8 cellular contexts compared by ENCODE assay signal in genomic region chr7:7103343-7104313, GRCh38.
DNase-seq lines count a peak whose midpoint lies in the region; ATAC-seq and TF ChIP-seq lines count a peak whose summit lies in the region.

No MANE protein-coding gene starts in this region.

- ATAC-seq in GM18867 (IDR thresholded peaks at IDR 0.05; ENCODE audit: unreplicated experiment): peak; percentile 69
- ATAC-seq in T-cell (replicated peaks in 1 of 4): peak; percentile 70 to 86 (median 76)
- no peak for ATAC-seq in HG02870 (IDR thresholded peaks at IDR 0.05; ENCODE audit: unreplicated experiment)

- CTCF ChIA-PET in T-cell (lab: Charles Lee): interaction anchor here (0.6 to 2.0 kb wide), 41 partner anchors 8 to 1192 kb away, joined by 3 to 33 read pairs (median 4); partner anchors contain the start of genes C1GALT1 (in 2 of the 2) and COL28A1 (in 1 of the 2)

- peak overlapping the region in 1 of 2 donors; percentile 34 for H3K27ac Mint-ChIP-seq in T-cell
- H3K27ac Mint-ChIP-seq in osteocyte (ENCODE audit: unreplicated experiment): no peak overlapping the region

- H3K36me3 Mint-ChIP-seq in T-cell (peaks cover 1% of the 10 kb centered on the region), osteocyte (ENCODE audit: unreplicated experiment) (no peaks in the 10 kb centered on the region)

- H3K4me3 ChIP-seq in fibroblast of the aortic adventitia (ENCODE audit: low read depth, low read length): no peak overlapping the region

- peak in 2 of 3 experiments; percentile 61 to 72 for DNase-seq in NCI-H1417 (lab: John Stamatoyannopoulos, UW)
- DNase-seq in T-cell: peak in 5 of 34 experiments; percentile 4 to 13 (median 5)
- peak; percentile 91 for DNase-seq in fibroblast of the aortic adventitia (ENCODE audit: low read depth)
- DNase-seq in osteocyte (ENCODE audit: extremely low spot score, unreplicated experiment): no peak
- DNase-seq in activated T-cell treated with anti-CD3 and anti-CD28 coated beads, Interleukin-2, amount 50 U/mL, for 48 hours: no peak

- H3K9me3 Mint-ChIP-seq in T-cell (peaks cover 0 to 2% (median under 1%) of the 10 kb centered on the region in 3 donors), osteocyte (ENCODE audit: unreplicated experiment) (no peaks in the 10 kb centered on the region)

- POLR2A ChIA-PET in T-cell (lab: Charles Lee): interaction anchor here (0.6 to 1.3 kb wide), 4 partner anchors 13 to 446 kb away, joined by 3 to 7 read pairs (median 4); partner anchors contain the start of gene C1GALT1 (in 1 of the 2)

- H3K4me3 Mint-ChIP-seq in T-cell: no peak overlapping the region
- no peak overlapping the region for H3K4me3 Mint-ChIP-seq in osteocyte (ENCODE audit: unreplicated experiment)

- TF ChIP-seq CTCF in C4-2B (conservative IDR thresholded peaks at IDR 0.05): peak; percentile 78
- TF ChIP-seq CTCF in fibroblast of the aortic adventitia (IDR thresholded peaks at IDR 0.05; ENCODE audit: insufficient read depth, low read length): peak; percentile 57
- TF ChIP-seq CTCF in osteocyte (IDR thresholded peaks at IDR 0.05): peak; percentile 80

- H3K4me1 Mint-ChIP-seq in T-cell: peaks cover 22 to 27% (median 25%) of the 10 kb centered on the region in 3 donors
- peaks cover 24% of the 10 kb centered on the region for H3K4me1 Mint-ChIP-seq in osteocyte (ENCODE audit: unreplicated experiment)

- H3K27ac ChIP-seq in C4-2B: no peak overlapping the region

- no peaks in the 10 kb centered on the region for H3K27me3 Mint-ChIP-seq in T-cell
- no peaks in the 10 kb centered on the region for H3K27me3 Mint-ChIP-seq in osteocyte (ENCODE audit: unreplicated experiment)

Comparison
In these comparisons a context has a peak if more than half of its experiments do, and no peak if none do; other contexts are left out.
1. DNase-seq: peak in NCI-H1417 (2 of 3) and fibroblast of the aortic adventitia (single experiment); none in osteocyte (single experiment) and activated T-cell treated with anti-CD3 and anti-CD28 coated beads, Interleukin-2, amount 50 U/mL, for 48 hours (0 of 2).
2. Peak in every context shown above with its lines, with median percentiles within 50 percentile points of each other: CTCF ChIP-seq.